ENCODE assay signal across 17 cellular contexts in the genomic region with DNA sequence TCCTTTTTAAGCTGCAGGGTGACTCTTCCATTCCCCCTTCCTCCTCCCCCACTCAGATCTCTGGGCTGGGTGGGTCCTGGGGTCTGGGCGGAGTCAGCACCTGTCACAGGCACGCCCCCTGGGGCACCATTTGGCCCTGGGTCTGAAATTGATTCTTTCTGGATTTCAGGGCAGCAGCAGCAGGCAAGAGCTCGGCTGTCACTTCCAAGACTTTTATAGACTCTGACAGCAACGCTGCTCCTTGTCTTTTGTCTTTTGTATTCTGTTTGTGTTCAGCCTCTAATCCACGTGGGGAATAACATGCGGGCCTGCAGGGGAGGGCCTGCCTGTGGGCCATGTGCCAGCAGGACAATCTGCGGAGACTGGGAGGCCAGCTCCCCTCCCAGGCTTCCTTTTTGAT. TPM values are rescaled to one million over a fixed set of nuclear protein-coding genes. Genes with fewer than 3 reads are reported as not detected.
DNase-seq lines count a peak whose midpoint lies in the region; ATAC-seq and TF ChIP-seq lines count a peak whose summit lies in the region.
"Had no signal": no experiment of that assay in that cellular context is flagged by ENCODE, and none has a peak within 500 bp of the region (broad histone marks: within the 10 kb centered on the region; RNA-seq: fewer than 3 reads in every experiment).

No MANE protein-coding gene starts in this region.

- H3K27me3 ChIP-seq in body of pancreas, result no peaks in the 10 kb centered on the region

- TF ChIP-seq CTCF in body of pancreas (IDR thresholded peaks at IDR 0.05), result no peak
- no peak for TF ChIP-seq CTCF in nephron progenitor cell (IDR thresholded peaks at IDR 0.05)
- TF ChIP-seq CTCF in osteocyte (IDR thresholded peaks at IDR 0.05), result no peak

- no peaks in the 10 kb centered on the region for H3K36me3 ChIP-seq in body of pancreas (replicated peaks in 1 of 2; ENCODE audit: insufficient read depth in 1 of 2, low read depth in 2 of 2)
- H3K36me3 ChIP-seq: gastroesophageal sphincter, prostate gland had no signal

- 2 to 12% methylated on average over 7 of the region's 7 CpGs for WGBS in body of pancreas, 2 donors

- no peaks in the 10 kb centered on the region for H3K9me3 ChIP-seq in body of pancreas
- H3K9me3 ChIP-seq: Caco-2, gastroesophageal sphincter, prostate gland had no signal

- peak overlapping the region in 3 of 4 donors; percentile 2 to 43 (median 41) for H3K27ac ChIP-seq in body of pancreas
- H3K27ac ChIP-seq: 22Rv1, gastroesophageal sphincter, prostate gland had no signal

- H3K27me3 Mint-ChIP-seq in nephron progenitor cell (ENCODE audit: low read depth, poor library complexity), result peaks cover 34% of the 10 kb centered on the region
- peaks cover 8% of the 10 kb centered on the region for H3K27me3 Mint-ChIP-seq in osteocyte (ENCODE audit: unreplicated experiment)

- H3K4me3 Mint-ChIP-seq in nephron progenitor cell, result peak overlapping the region; percentile 54
- H3K4me3 Mint-ChIP-seq in osteocyte (ENCODE audit: unreplicated experiment), result no peak overlapping the region
- H3K4me3 Mint-ChIP-seq: activated naive CD8-positive, alpha-beta T cell treated with anti-CD3 and anti-CD28 coated beads, Interleukin-2, amount 50 U/mL, for 24 hours; dendritic cell treated with granulocyte-macrophage colony-stimulating factor and Interleukin-4, amounts not matched to agents 40 ng/mL and 50 ng/mL, for 4 days; T-helper 17 cell had no signal

- no peak overlapping the region for H3K4me3 ChIP-seq in body of pancreas
- H3K4me3 ChIP-seq: gastroesophageal sphincter, prostate gland had no signal

- ATAC-seq in body of pancreas, result peak; percentile 52
- ATAC-seq in GM18907 (IDR thresholded peaks at IDR 0.05; ENCODE audit: unreplicated experiment), result no peak
- ATAC-seq: activated naive CD8-positive, alpha-beta T cell treated with anti-CD3 and anti-CD28 coated beads, Interleukin-2, amount 50 U/mL, for 24 hours; gastroesophageal sphincter; T-helper 17 cell had no signal

- no peak for TF ChIP-seq POLR2A in body of pancreas (IDR thresholded peaks at IDR 0.05)

- H3K9me3 Mint-ChIP-seq in nephron progenitor cell, result no peaks in the 10 kb centered on the region
- H3K9me3 Mint-ChIP-seq in osteocyte (ENCODE audit: unreplicated experiment), result no peaks in the 10 kb centered on the region
- H3K9me3 Mint-ChIP-seq: activated naive CD8-positive, alpha-beta T cell treated with anti-CD3 and anti-CD28 coated beads, Interleukin-2, amount 50 U/mL, for 24 hours; dendritic cell treated with granulocyte-macrophage colony-stimulating factor and Interleukin-4, amounts not matched to agents 40 ng/mL and 50 ng/mL, for 4 days had no signal

- H3K36me3 Mint-ChIP-seq in nephron progenitor cell (ENCODE audit: low read depth) (no peaks in the 10 kb centered on the region), osteocyte (ENCODE audit: unreplicated experiment) (no peaks in the 10 kb centered on the region)

- peak; percentile 67 for DNase-seq in DMS 273 (lab: John Stamatoyannopoulos, UW; ENCODE audit: unreplicated experiment)
- no peak for DNase-seq in DMS 273 treated with DMSO at 0.1 percent for 48 hours (lab: John Stamatoyannopoulos, UW)
- peak; percentile 76 for DNase-seq in NCI-H2171 treated with DMSO at 0.1 percent for 48 hours (lab: John Stamatoyannopoulos, UW)
- peak in 3 of 4 donors; percentile 20 to 31 (median 31) for DNase-seq in body of pancreas
- DNase-seq in nephron progenitor cell, result peak; percentile 59
- DNase-seq in activated naive CD4-positive, alpha-beta T cell (lab: John Stamatoyannopoulos, UW), result no peak
- DNase-seq in osteocyte (ENCODE audit: extremely low spot score, unreplicated experiment), result no peak
- DNase-seq: activated naive CD8-positive, alpha-beta T cell treated with anti-CD3 and anti-CD28 coated beads, Interleukin-2, amount 50 U/mL, for 24 hours; Caco-2; KBM-7; T-helper 17 cell had no signal

- H3K4me1 ChIP-seq in body of pancreas, result peaks cover 18% of the 10 kb centered on the region
- H3K4me1 ChIP-seq: Caco-2, prostate gland had no signal

- H3K27ac Mint-ChIP-seq in nephron progenitor cell, result no peak overlapping the region
- H3K27ac Mint-ChIP-seq in osteocyte (ENCODE audit: unreplicated experiment), result no peak overlapping the region
- H3K27ac Mint-ChIP-seq: activated naive CD8-positive, alpha-beta T cell treated with anti-CD3 and anti-CD28 coated beads, Interleukin-2, amount 50 U/mL, for 24 hours; dendritic cell treated with granulocyte-macrophage colony-stimulating factor and Interleukin-4, amounts not matched to agents 40 ng/mL and 50 ng/mL, for 4 days; T-helper 17 cell had no signal

- H3K4me1 Mint-ChIP-seq in nephron progenitor cell (peaks cover 36% of the 10 kb centered on the region), osteocyte (ENCODE audit: unreplicated experiment) (no peaks in the 10 kb centered on the region)
- H3K4me1 Mint-ChIP-seq: activated naive CD8-positive, alpha-beta T cell treated with anti-CD3 and anti-CD28 coated beads, Interleukin-2, amount 50 U/mL, for 24 hours; T-helper 17 cell had no signal

- intact Hi-C loops in body of pancreas (cut with DNase I), result no loop called here

RNA-seq across cellular contexts. Expression of gene BOD1L2, which starts 3.9 kb away (rescaled TPM):
- total RNA-seq in body of pancreas, result not detected
- not detected in 2 replicates for total RNA-seq in osteocyte
- total RNA-seq: Caco-2, gastroesophageal sphincter, liver, T-helper 17 cell had no signal

Comparison
In these comparisons a context has a peak if more than half of its experiments do, and no peak if none do; other contexts are left out.
1. DNase-seq: peak in DMS 273 (single experiment), NCI-H2171 treated with DMSO at 0.1 percent for 48 hours (single experiment), body of pancreas (3 of 4) and nephron progenitor cell (single experiment); none in DMS 273 treated with DMSO at 0.1 percent for 48 hours (single experiment), activated naive CD4-positive, alpha-beta T cell (0 of 4) and osteocyte (single experiment).